ENCODE assay signal across 18 cellular contexts in the genomic region with DNA sequence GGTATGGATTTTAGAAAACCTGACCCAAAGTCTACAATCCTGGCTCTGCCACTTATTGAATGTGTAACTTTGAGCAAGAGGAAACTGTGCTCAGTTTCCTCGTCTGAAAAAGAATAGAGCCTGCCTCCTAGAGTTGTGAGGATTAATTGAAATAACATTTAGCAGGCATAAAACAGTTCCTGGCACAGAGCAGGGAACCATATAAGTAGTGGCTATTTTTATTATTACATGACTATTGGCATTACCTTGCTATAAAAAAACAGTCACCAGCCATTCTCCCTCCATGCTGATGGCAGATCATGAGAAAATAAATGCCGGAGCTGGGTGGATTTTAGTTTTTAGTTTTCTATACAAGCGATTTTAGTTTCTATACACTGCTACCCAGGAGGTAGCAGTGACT. TPM values are rescaled to one million over a fixed set of nuclear protein-coding genes. Genes with fewer than 3 reads are reported as not detected.
A peak's percentile ranks its signal among the peaks of the same experiment; 100 is the strongest.
DNase-seq lines count a peak whose midpoint lies in the region; ATAC-seq and TF ChIP-seq lines count a peak whose summit lies in the region.
"Had no signal": no experiment of that assay in that cellular context is flagged by ENCODE, and none has a peak within 500 bp of the region (broad histone marks: within the 10 kb centered on the region; RNA-seq: fewer than 3 reads in every experiment).

No MANE protein-coding gene starts in this region.

- no peak overlapping the region for H2BK12ac ChIP-seq in trophoblast cell (ENCODE audit: low read length)

- no peak overlapping the region for H2AK5ac ChIP-seq in trophoblast cell (ENCODE audit: low read length)

- H3K9ac ChIP-seq in trophoblast cell (ENCODE audit: low read length): no peak overlapping the region

- TF ChIP-seq EP300 in ovary (IDR thresholded peaks at IDR 0.05): no peak

- peak overlapping the region in 8 of 10 donors; percentile 4 to 88 (median 70) for H3K27ac ChIP-seq in heart right ventricle
- H3K27ac ChIP-seq in foreskin keratinocyte: peak overlapping the region; percentile 1
- peak overlapping the region; percentile 84 for H3K27ac ChIP-seq in trophoblast cell (ENCODE audit: low read depth, low read length)
- H3K27ac ChIP-seq in ovary: no peak overlapping the region

- no peak overlapping the region for H2AFZ ChIP-seq in trophoblast cell (ENCODE audit: insufficient read depth, low read length, poor library complexity)

- no peaks in the 10 kb centered on the region for H3K9me3 ChIP-seq in heart right ventricle
- no peaks in the 10 kb centered on the region for H3K9me3 ChIP-seq in trophoblast cell (ENCODE audit: insufficient read depth, low read depth, low read length)
- H3K9me3 ChIP-seq in ovary: no peaks in the 10 kb centered on the region
- H3K9me3 ChIP-seq: mucosa of descending colon, transverse colon had no signal

- H3K79me1 ChIP-seq in trophoblast cell (ENCODE audit: low read length): peaks cover 14% of the 10 kb centered on the region

- TF ChIP-seq POLR2A in ovary (IDR thresholded peaks at IDR 0.05): no peak

- H3K27me3 ChIP-seq in heart right ventricle: no peaks in the 10 kb centered on the region
- no peaks in the 10 kb centered on the region for H3K27me3 ChIP-seq in foreskin keratinocyte
- H3K27me3 ChIP-seq in trophoblast cell (ENCODE audit: insufficient read depth, low read length): no peaks in the 10 kb centered on the region
- H3K27me3 ChIP-seq in ovary: no peaks in the 10 kb centered on the region
- H3K27me3 ChIP-seq: transverse colon had no signal

- H4K8ac ChIP-seq in trophoblast cell (ENCODE audit: low read depth, low read length): no peak overlapping the region

- DNase-seq in heart right ventricle: no peak
- no peak for DNase-seq in cardiac septum (ENCODE audit: low spot score)
- no peak for DNase-seq in foreskin keratinocyte
- no peak for DNase-seq in trophoblast cell
- no peak for DNase-seq in NCI-H1930 (lab: John Stamatoyannopoulos, UW)
- DNase-seq in ovary: no peak
- no peak for DNase-seq in NCI-H128 (lab: John Stamatoyannopoulos, UW; ENCODE audit: unreplicated experiment)
- DNase-seq in HPDE6-E6E7 (ENCODE audit: extremely low spot score): no peak
- DNase-seq: activated CD4-positive, alpha-beta memory T cell treated with anti-CD3 and anti-CD28 coated beads, Interleukin-2, amount 10 ng/mL, durations not matched to agents 7 days and 5 days; activated naive CD8-positive, alpha-beta T cell treated with anti-CD3 and anti-CD28 coated beads, Interleukin-2, amount 10 ng/mL, durations not matched to agents 7 days and 5 days; activated T-cell treated with anti-CD3 and anti-CD28 coated beads, Interleukin-2, amount 50 U/mL, for 48 hours; CD4-positive, CD25-positive, alpha-beta regulatory T cell; effector CD4-positive, alpha-beta T cell; hippocampal formation; mucosa of descending colon; NCI-H1048; NCI-H2171; transverse colon had no signal

- intact Hi-C loops in heart right ventricle (cut with DNase I) (loop anchor here in 3 of 10 donors (5.0 to 10.0 kb wide), 2 partner anchors 45 to 77 kb away; no protein-coding TSS in a partner anchor), cardiac septum (cut with DNase I) (loop anchor here (2.0 to 10.0 kb wide), 2 partner anchors 61 to 113 kb away; no protein-coding TSS in a partner anchor), ovary (cut with DNase I) (no loop called here)

- no peak overlapping the region for H3K4ac ChIP-seq in trophoblast cell (ENCODE audit: low read depth, low read length)

- H3K36me3 ChIP-seq in heart right ventricle: no peaks in the 10 kb centered on the region
- no peaks in the 10 kb centered on the region for H3K36me3 ChIP-seq in trophoblast cell (ENCODE audit: control insufficient read depth in 1 of 2, insufficient read depth in 2 of 2, low read length in 2 of 2)
- no peaks in the 10 kb centered on the region for H3K36me3 ChIP-seq in ovary
- H3K36me3 ChIP-seq: transverse colon had no signal

- H3K4me3 ChIP-seq in heart right ventricle: peak overlapping the region in 3 of 10 donors; percentile 5 to 14 (median 10)
- H3K4me3 ChIP-seq in trophoblast cell (ENCODE audit: low read depth, low read length): no peak overlapping the region
- H3K4me3 ChIP-seq in ovary: no peak overlapping the region
- H3K4me3 ChIP-seq: mucosa of descending colon, transverse colon had no signal

- TF ChIP-seq CTCF in heart right ventricle (IDR thresholded peaks at IDR 0.05) (peak in 3 of 9 donors; percentile 7 to 25 (median 18)), foreskin keratinocyte (conservative IDR thresholded peaks at IDR 0.05) (peak; percentile 7), ovary (IDR thresholded peaks at IDR 0.05) (no peak)

- WGBS in heart right ventricle, 2 donors: 44 to 54% methylated on average over 3 of the region's 3 CpGs
- no CpG with 5 or more reads among the region's 3 CpGs for WGBS in trophoblast cell (ENCODE audit: extremely low coverage, insufficient coverage, insufficient read length)
- 58 to 96% (median 61%) methylated on average over 3 of the region's 3 CpGs for WGBS in ovary, 3 donors

- peaks cover 8% of the 10 kb centered on the region for H3K79me2 ChIP-seq in trophoblast cell (ENCODE audit: control insufficient read depth, insufficient read depth, low read length, poor library complexity)

- H4K91ac ChIP-seq in trophoblast cell (ENCODE audit: low read depth, low read length): no peak overlapping the region

- no peak overlapping the region for H3K4me2 ChIP-seq in trophoblast cell (ENCODE audit: low read length)

- H3K18ac ChIP-seq in trophoblast cell (ENCODE audit: low read length): no peak overlapping the region

- no peak overlapping the region for H4K12ac ChIP-seq in trophoblast cell (ENCODE audit: low read depth, low read length)

- ATAC-seq in heart right ventricle (no peak), foreskin keratinocyte (no peak)
- ATAC-seq: mucosa of descending colon had no signal

- H3K4me1 ChIP-seq in heart right ventricle (peaks cover 26 to 98% (median 70%) of the 10 kb centered on the region in 9 donors), foreskin keratinocyte (peaks cover 28% of the 10 kb centered on the region), trophoblast cell (ENCODE audit: control insufficient read depth in 1 of 2, insufficient read depth in 2 of 2, low read length in 2 of 2) (peaks cover 13 to 29% of the 10 kb centered on the region in 2 experiments), ovary (ENCODE audit: insufficient read depth) (peaks cover 6% of the 10 kb centered on the region)

- no peak overlapping the region for H3K14ac ChIP-seq in trophoblast cell (ENCODE audit: low read length)

- peak overlapping the region; percentile 48 for H2BK5ac ChIP-seq in trophoblast cell (ENCODE audit: low read depth, low read length, poor library complexity)

- no peak overlapping the region for H2BK120ac ChIP-seq in trophoblast cell (ENCODE audit: insufficient read depth, low read length, poor library complexity)

- no peak overlapping the region for H3K23ac ChIP-seq in trophoblast cell (ENCODE audit: low read length)

RNA-seq across cellular contexts. Expression of a gene that starts 5.8 kb away (rescaled TPM):
- total RNA-seq in heart right ventricle (10 to 100 TPM; 31.6 to 73.7 (median 43.4) TPM), cardiac septum (30.6 TPM), foreskin keratinocyte (160 and 175 TPM in 2 replicates), ovary (10 to 100 TPM; 31.0 to 75.3 (median 45.4) TPM)
- polyA plus RNA-seq in heart right ventricle (10 to 100 TPM; 32.0 to 45.3 TPM), foreskin keratinocyte (29.6 and 32.6 TPM in 2 replicates), ovary (10 to 100 TPM; 37.8 to 71.9 TPM)
- polyA plus RNA-seq in trophoblast cell (2013): 135 and 138 TPM in 2 replicates

Comparison
In these comparisons a context has a peak if more than half of its experiments do, and no peak if none do; other contexts are left out.
1. H3K27ac ChIP-seq: peak in heart right ventricle (8 of 10), foreskin keratinocyte (single experiment) and trophoblast cell (single experiment); none in ovary (0 of 2).